Comparison of ENCODE assay signal across 10 cellular contexts in genomic region chr9:129580211-129580915, GRCh38. TPM values are rescaled to one million over a fixed set of nuclear protein-coding genes. Genes with fewer than 3 reads are reported as not detected.
A peak's percentile ranks its signal among the peaks of the same experiment; 100 is the strongest.
DNase-seq lines count a peak whose midpoint lies in the region; ATAC-seq and TF ChIP-seq lines count a peak whose summit lies in the region.
"Had no signal": no experiment of that assay in that cellular context is flagged by ENCODE, and none has a peak within 500 bp of the region (broad histone marks: within the 10 kb centered on the region; RNA-seq: fewer than 3 reads in every experiment).

No MANE protein-coding gene starts in this region.

- peak; percentile 59 for ATAC-seq in HG03354 (IDR thresholded peaks at IDR 0.05; ENCODE audit: poor library complexity, severe bottlenecking, unreplicated experiment)
- ATAC-seq in GM21786 (IDR thresholded peaks at IDR 0.05; ENCODE audit: unreplicated experiment): no peak
- ATAC-seq: Panc1 had no signal

- H3K4me3 ChIP-seq in GM12864 (ENCODE audit: low read depth, low read length): peak overlapping the region; percentile 17; the same call in 1 of the 2 replicates

- TF ChIP-seq CTCF in GM12864 (IDR thresholded peaks at IDR 0.05; ENCODE audit: low read depth, low read length, missing control alignments): no peak

- peak; percentile 36 for DNase-seq in A172 (ENCODE audit: low spot score)
- DNase-seq in GM12864 (ENCODE audit: low read depth): peak; percentile 58
- DNase-seq in activated effector memory CD4-positive, alpha-beta T cell treated with anti-CD3 and anti-CD28 coated beads, Interleukin-2, amount 50 U/mL, for 16 hours: peak; percentile 73
- DNase-seq in NCI-H1694 treated with DMSO at 0.1 percent for 48 hours (lab: John Stamatoyannopoulos, UW): no peak
- no peak for DNase-seq in AG08396 (ENCODE audit: low spot score)
- DNase-seq in NCI-H345 treated with DMSO at 0.1 percent for 48 hours (lab: John Stamatoyannopoulos, UW; ENCODE audit: unreplicated experiment): no peak
- DNase-seq: anterior cingulate cortex had no signal

RNA-seq across cellular contexts. Expression of gene C9orf50, which starts 40.5 kb away (rescaled TPM):
- total RNA-seq in A172 (2014; rRNA removed; shearing (Covaris generic)): not detected in 2 replicates

RNA-seq across cellular contexts. Expression of gene NTMT1, which starts 45.6 kb away (rescaled TPM):
- total RNA-seq in A172 (2014; rRNA removed; shearing (Covaris generic)): 26.9 and 43.8 TPM in 2 replicates

Comparison
In these comparisons a context has a peak if more than half of its experiments do, and no peak if none do; other contexts are left out.
1. DNase-seq: peak in A172 (single experiment), GM12864 (single experiment) and activated effector memory CD4-positive, alpha-beta T cell treated with anti-CD3 and anti-CD28 coated beads, Interleukin-2, amount 50 U/mL, for 16 hours (single experiment); none in NCI-H1694 treated with DMSO at 0.1 percent for 48 hours (single experiment), AG08396 (single experiment) and NCI-H345 treated with DMSO at 0.1 percent for 48 hours (single experiment).